In genomic region chrX:7908821-7909220, GRCh38 we compare ENCODE assay signal across 19 cellular contexts. TPM values are rescaled to one million over a fixed set of nuclear protein-coding genes. Genes with fewer than 3 reads are reported as not detected.
"Had no signal": no experiment of that assay in that cellular context is flagged by ENCODE, and none has a peak within 500 bp of the region (broad histone marks: within the 10 kb centered on the region; RNA-seq: fewer than 3 reads in every experiment).

No MANE protein-coding gene starts in this region.

- DNase-seq: dermis blood vessel endothelial cell; dorsolateral prefrontal cortex; effector CD4-positive, alpha-beta T cell; effector memory CD4-positive, alpha-beta T cell; foreskin keratinocyte; gastrocnemius medialis; glutamatergic neuron; head of caudate nucleus; heart right ventricle; hippocampal formation; left cardiac atrium; left lung; left ventricle myocardium superior; lower lobe of right lung; mesenchymal stem cell; mucosa of descending colon; naive B cell had no signal

- H3K27me3 Mint-ChIP-seq: naive B cell had no signal

- H3K27ac Mint-ChIP-seq: mesothelial cell of epicardium had no signal

- H3K4me3 Mint-ChIP-seq: mesothelial cell of epicardium, naive B cell had no signal

- ATAC-seq: foreskin keratinocyte, gastrocnemius medialis, heart right ventricle, left cardiac atrium, left lung, left ventricle myocardium superior, lower lobe of right lung, mucosa of descending colon had no signal

- H3K9me3 Mint-ChIP-seq: mesothelial cell of epicardium had no signal

- H3K4me1 Mint-ChIP-seq: mesothelial cell of epicardium, naive B cell had no signal

RNA-seq across cellular contexts. Expression of gene PNPLA4, which starts 18.4 kb away (rescaled TPM):
- total RNA-seq: myocyte had no signal
